9 cellular contexts compared by ENCODE assay signal in the genomic region with DNA sequence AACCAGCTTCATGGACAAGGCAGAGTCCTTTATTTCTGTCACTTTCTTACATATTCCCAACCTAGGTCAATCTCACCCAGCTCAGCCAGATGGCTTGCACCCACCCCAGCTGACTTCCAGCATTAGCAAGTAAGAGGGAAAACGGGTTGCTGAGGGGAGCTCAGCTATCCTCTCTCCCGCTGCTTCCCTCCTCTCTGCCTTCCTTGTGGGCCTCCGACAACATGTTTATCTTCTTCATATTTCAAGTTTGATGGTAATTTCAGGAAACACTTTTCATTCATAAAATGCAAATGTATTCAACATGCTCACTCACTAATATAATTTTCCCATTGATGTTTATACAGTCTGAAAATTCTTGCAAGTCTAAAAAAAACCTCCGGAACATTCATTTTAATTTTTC.
"Had no signal": no experiment of that assay in that cellular context is flagged by ENCODE, and none has a peak within 500 bp of the region (broad histone marks: within the 10 kb centered on the region; RNA-seq: fewer than 3 reads in every experiment).

No MANE protein-coding gene starts in this region.

- H3K9me3 Mint-ChIP-seq: GM23338, H9 had no signal

- H3K9me3 ChIP-seq: HAP-1 had no signal

- H3K36me3 ChIP-seq: HAP-1 had no signal

- H3K4me2 ChIP-seq: GM23338 had no signal

- H3K9ac ChIP-seq: GM23248 had no signal

- H3K4me1 ChIP-seq: HAP-1 had no signal

- H3K27ac ChIP-seq: GM23248 had no signal

- H3K4me3 Mint-ChIP-seq: GM23338, H9, HFFc6 had no signal

- H3K4me1 Mint-ChIP-seq: H9 had no signal

- H3K27ac Mint-ChIP-seq: GM23338, H9, HFFc6 had no signal

- H2AFZ ChIP-seq: GM23248, GM23338 had no signal

- H3K4me3 ChIP-seq: GM23248, GM23338, HAP-1 had no signal

- ATAC-seq: GM23338, HCT116 had no signal

- DNase-seq: GM23248, GOT3, H7, H9, HCEC 1CT, HFFc6 had no signal
